1 cellular context compared by ENCODE assay signal in the genomic region with DNA sequence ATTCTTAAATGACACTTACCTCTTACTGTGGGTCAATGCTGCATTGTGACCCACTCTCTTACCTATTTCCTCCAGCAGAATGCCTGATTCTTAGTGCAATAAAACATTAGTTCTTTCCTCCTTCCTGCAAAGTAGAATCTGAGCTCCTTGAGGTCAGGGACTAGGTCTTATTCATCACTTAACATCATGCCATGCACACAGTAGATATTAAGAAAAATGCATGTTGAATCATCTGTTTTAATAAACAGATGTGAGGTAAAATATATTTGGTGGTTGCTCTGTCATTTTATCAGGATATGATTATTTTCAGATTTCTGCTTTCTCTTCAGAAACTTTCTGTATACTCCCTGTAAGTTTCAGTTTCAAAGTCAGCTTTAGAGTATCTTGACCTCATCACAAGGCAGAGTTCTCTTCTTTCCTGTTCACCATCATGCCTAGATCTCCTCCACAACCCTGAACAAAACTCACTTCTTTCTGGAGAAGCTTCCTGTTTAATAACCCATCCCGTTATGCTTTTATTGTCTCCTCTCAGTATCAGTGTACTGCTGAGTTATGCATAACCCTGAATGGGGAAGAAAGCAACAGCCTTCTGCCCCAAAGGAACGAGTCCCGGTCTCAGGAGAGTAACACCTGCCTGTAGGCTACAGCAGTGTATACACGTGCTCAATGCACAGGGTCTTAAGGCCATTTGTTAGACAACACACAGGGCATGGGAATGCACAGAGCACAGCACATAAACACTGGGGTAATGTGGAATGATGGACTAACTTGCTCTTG.
TF ChIP-seq lines count a peak whose summit lies in the region.

No MANE protein-coding gene starts in this region.

TF ChIP-seq in liver, 16 proteins besides CTCF, POLR2A, EP300 and RAD21 (continued from another document):
- TF ChIP-seq NR2F2 (IDR thresholded peaks at IDR 0.05) (no peak), EGR1 (IDR thresholded peaks at IDR 0.05; ENCODE audit: low read depth in 2 of 2) (no peak), SP1 (IDR thresholded peaks at IDR 0.05) (no peak), ZBTB33 (IDR thresholded peaks at IDR 0.05) (no peak), RXRA (IDR thresholded peaks at IDR 0.05) (no peak), FOXA1 (IDR thresholded peaks at IDR 0.05) (no peak), TAF1 (conservative IDR thresholded peaks at IDR 0.05) (no peak), YY1 (IDR thresholded peaks at IDR 0.05) (no peak), GABPA (IDR thresholded peaks at IDR 0.05 in 1 of 2, conservative IDR thresholded peaks at IDR 0.05 in 1 of 2) (no peak), HNF4G (IDR thresholded peaks at IDR 0.05) (no peak), HNF4A (conservative IDR thresholded peaks at IDR 0.05) (no peak)
- TF ChIP-seq, protein P1, sequence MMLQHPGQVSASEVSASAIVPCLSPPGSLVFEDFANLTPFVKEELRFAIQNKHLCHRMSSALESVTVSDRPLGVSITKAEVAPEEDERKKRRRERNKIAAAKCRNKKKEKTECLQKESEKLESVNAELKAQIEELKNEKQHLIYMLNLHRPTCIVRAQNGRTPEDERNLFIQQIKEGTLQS (IDR thresholded peaks at IDR 0.05) = no peak
